13 cellular contexts compared by ENCODE assay signal in genomic region chr17:78365561-78366108, GRCh38. TPM values are rescaled to one million over a fixed set of nuclear protein-coding genes. Genes with fewer than 3 reads are reported as not detected.
DNase-seq lines count a peak whose midpoint lies in the region; ATAC-seq and TF ChIP-seq lines count a peak whose summit lies in the region.
"Had no signal": no experiment of that assay in that cellular context is flagged by ENCODE, and none has a peak within 500 bp of the region (broad histone marks: within the 10 kb centered on the region; RNA-seq: fewer than 3 reads in every experiment).

No MANE protein-coding gene starts in this region.

- H3K4ac ChIP-seq in H9 (ENCODE audit: low read depth, low read length), result no peak overlapping the region

- no CpG with 5 or more reads among the region's 16 CpGs for WGBS in H9 (ENCODE audit: extremely low coverage, insufficient read length, low lambda C conversion rate)

- no peak overlapping the region for H3K23ac ChIP-seq in H9 (ENCODE audit: insufficient read length, low read depth, low read length)

- no peak overlapping the region for H2BK20ac ChIP-seq in H9 (ENCODE audit: low read depth, low read length, poor library complexity, severe bottlenecking)

- no peak overlapping the region for H4K8ac ChIP-seq in H9 (replicated peaks; ENCODE audit: insufficient read length, low read depth, low read length)

- peak overlapping the region; percentile 75 for H3K27ac ChIP-seq in H9 (ENCODE audit: insufficient read length, low read depth, low read length)
- peak overlapping the region; percentile 25 for H3K27ac ChIP-seq in brain microvascular endothelial cell

- peak overlapping the region; percentile 90 to 99 (median 98) for H3K27ac Mint-ChIP-seq in H9
- no peak overlapping the region for H3K27ac Mint-ChIP-seq in activated naive CD8-positive, alpha-beta T cell treated with anti-CD3 and anti-CD28 coated beads for 36 hours

- H3K9me3 ChIP-seq in H9 (ENCODE audit: control insufficient read depth, low read depth, low read length), result no peaks in the 10 kb centered on the region

- ATAC-seq in sciatic nerve, result peak; percentile 61
- ATAC-seq: HCT116 had no signal

- DNase-seq in H9 (peak; percentile 97), brain microvascular endothelial cell (no peak), islet precursor cell (peak; percentile 99), sciatic nerve (ENCODE audit: low spot score) (peak; percentile 76), HuH-7.5 (ENCODE audit: low spot score) (no peak), DMS79 (lab: John Stamatoyannopoulos, UW) (no peak), RKO (ENCODE audit: low spot score) (no peak)
- DNase-seq in activated naive CD8-positive, alpha-beta T cell treated with anti-CD3 and anti-CD28 coated beads for 36 hours, result no peak
- DNase-seq: activated T-cell treated with anti-CD3 and anti-CD28 coated beads for 4 hours; CD8-positive, alpha-beta memory T cell; effector memory CD4-positive, alpha-beta T cell; NCI-H2107 had no signal

- no peaks in the 10 kb centered on the region; a peak in 2 of 5 replicates for H3K9me3 Mint-ChIP-seq in H9
- H3K9me3 Mint-ChIP-seq in activated naive CD8-positive, alpha-beta T cell treated with anti-CD3 and anti-CD28 coated beads for 36 hours, result no peaks in the 10 kb centered on the region
- H3K9me3 Mint-ChIP-seq: CD8-positive, alpha-beta memory T cell had no signal

- no peak overlapping the region for H3K4me3 ChIP-seq in brain microvascular endothelial cell (ENCODE audit: low read depth, low read length)

- H3K18ac ChIP-seq in H9 (ENCODE audit: insufficient read length, low read depth, low read length), result peak overlapping the region; percentile 59

- no peak overlapping the region for H2BK12ac ChIP-seq in H9 (ENCODE audit: insufficient read length, low read depth, low read length)

- H2BK120ac ChIP-seq in H9 (ENCODE audit: low read depth, low read length, poor library complexity, severe bottlenecking), result no peak overlapping the region

- in situ Hi-C loops in brain microvascular endothelial cell (cut with HindIII; ENCODE audit: low pct_ligation_motif_present, low sequenced_read_pairs), result no loop called here

- H3K4me3 Mint-ChIP-seq in H9, result peak overlapping the region; percentile 31 to 67; a peak in 3 of 5 replicates
- no peak overlapping the region for H3K4me3 Mint-ChIP-seq in activated naive CD8-positive, alpha-beta T cell treated with anti-CD3 and anti-CD28 coated beads for 36 hours

- no peaks in the 10 kb centered on the region for H3K36me3 Mint-ChIP-seq in H9 (ENCODE audit: insufficient read depth in 1 of 3, low read depth in 3 of 3)
- no peaks in the 10 kb centered on the region for H3K36me3 Mint-ChIP-seq in activated naive CD8-positive, alpha-beta T cell treated with anti-CD3 and anti-CD28 coated beads for 36 hours
- H3K36me3 Mint-ChIP-seq: CD8-positive, alpha-beta memory T cell had no signal

- no peak overlapping the region for H2AFZ ChIP-seq in H9 (ENCODE audit: low read length)

- no peak overlapping the region for H2BK5ac ChIP-seq in H9 (ENCODE audit: insufficient read length, low read length)

- peaks cover 4% of the 10 kb centered on the region for H3K23me2 ChIP-seq in H9 (ENCODE audit: insufficient read length, low read depth, low read length, poor library complexity, severe bottlenecking)

- no peak overlapping the region for H2BK15ac ChIP-seq in H9 (ENCODE audit: low read depth, low read length)

- peak overlapping the region; percentile 17 for H3K4me2 ChIP-seq in H9 (ENCODE audit: insufficient read depth, insufficient read length, low read length)

- no peaks in the 10 kb centered on the region for H3K36me3 ChIP-seq in brain microvascular endothelial cell (replicated peaks)

- peak overlapping the region; percentile 74 for H3K14ac ChIP-seq in H9 (ENCODE audit: insufficient read depth, low read length)

- TF ChIP-seq CTCF in H9 (conservative IDR thresholded peaks at IDR 0.05) (no peak), brain microvascular endothelial cell (IDR thresholded peaks at IDR 0.05; ENCODE audit: low read depth, low read length, missing control alignments) (no peak)

- H3K79me2 ChIP-seq in H9 (ENCODE audit: insufficient read depth, low read length), result no peaks in the 10 kb centered on the region

- no peaks in the 10 kb centered on the region for H3K79me1 ChIP-seq in H9 (ENCODE audit: insufficient read depth, low read depth, low read length, poor library complexity, severe bottlenecking)

- H4K91ac ChIP-seq in H9 (ENCODE audit: insufficient read length, low read depth, low read length), result peak overlapping the region; percentile 32

- H3K56ac ChIP-seq in H9 (ENCODE audit: insufficient read length, low read depth, low read length), result no peak overlapping the region

- H4K5ac ChIP-seq in H9 (ENCODE audit: insufficient read length, low read depth, low read length), result no peak overlapping the region

- H2AK5ac ChIP-seq in H9 (ENCODE audit: insufficient read length, low read length), result no peak overlapping the region

- H3K9ac ChIP-seq in H9 (ENCODE audit: extremely low read depth, insufficient read length, low read length), result no peak overlapping the region

- no peak overlapping the region for H3T11ph ChIP-seq in H9 (ENCODE audit: low read length)

- H3K27me3 Mint-ChIP-seq in H9 (ENCODE audit: low read depth), result peaks cover 16% of the 10 kb centered on the region
- peaks cover 20% of the 10 kb centered on the region for H3K27me3 Mint-ChIP-seq in activated naive CD8-positive, alpha-beta T cell treated with anti-CD3 and anti-CD28 coated beads for 36 hours
- H3K27me3 Mint-ChIP-seq: CD8-positive, alpha-beta memory T cell had no signal

- H3K4me1 ChIP-seq in H9 (ENCODE audit: insufficient read depth, low read length), result peaks cover 16% of the 10 kb centered on the region; the same call in 1 of the 2 replicates

- no peaks in the 10 kb centered on the region; the same call in 1 of the 2 replicates for H3K27me3 ChIP-seq in H9 (ENCODE audit: insufficient read depth, low read length)
- H3K27me3 ChIP-seq in brain microvascular endothelial cell (replicated peaks), result no peaks in the 10 kb centered on the region

- H4K20me1 ChIP-seq in H9 (ENCODE audit: control insufficient read depth, insufficient read depth, insufficient read length), result no peaks in the 10 kb centered on the region

- intact Hi-C loops in sciatic nerve (cut with DNase I), result loop anchor here (10.0 kb wide), 2 partner anchors 71 to 241 kb away; partner anchors contain the start of gene TMC6

- H3K4me1 Mint-ChIP-seq in H9, result peaks cover 79% of the 10 kb centered on the region in 2 experiments
- H3K4me1 Mint-ChIP-seq in activated naive CD8-positive, alpha-beta T cell treated with anti-CD3 and anti-CD28 coated beads for 36 hours, result peaks cover 16% of the 10 kb centered on the region

RNA-seq across cellular contexts. Expression of gene SOCS3, which starts 5.8 kb away (rescaled TPM):
- 9.5 and 9.6 TPM in 2 replicates for total RNA-seq in H9 (2021)
- 144 TPM for total RNA-seq in sciatic nerve
- total RNA-seq in activated naive CD8-positive, alpha-beta T cell treated with anti-CD3 and anti-CD28 coated beads for 36 hours, result 10 to 100 TPM; 16.6 to 17.9 TPM

RNA-seq across cellular contexts. Expression of gene PGS1, which starts 12.8 kb away (rescaled TPM):
- total RNA-seq in H9 (2021) (41.8 and 45.7 TPM in 2 replicates), sciatic nerve (59.2 TPM)
- 10 to 100 TPM; 39.1 to 43.7 TPM for total RNA-seq in activated naive CD8-positive, alpha-beta T cell treated with anti-CD3 and anti-CD28 coated beads for 36 hours

Comparison
In these comparisons a context has a peak if more than half of its experiments do, and no peak if none do; other contexts are left out.
1. DNase-seq: peak in H9 (single experiment), islet precursor cell (single experiment) and sciatic nerve (single experiment); none in brain microvascular endothelial cell (single experiment), activated naive CD8-positive, alpha-beta T cell treated with anti-CD3 and anti-CD28 coated beads for 36 hours (single experiment), HuH-7.5 (single experiment), DMS79 (single experiment) and RKO (single experiment).